ENCODE assay signal across 27 cellular contexts in the genomic region with DNA sequence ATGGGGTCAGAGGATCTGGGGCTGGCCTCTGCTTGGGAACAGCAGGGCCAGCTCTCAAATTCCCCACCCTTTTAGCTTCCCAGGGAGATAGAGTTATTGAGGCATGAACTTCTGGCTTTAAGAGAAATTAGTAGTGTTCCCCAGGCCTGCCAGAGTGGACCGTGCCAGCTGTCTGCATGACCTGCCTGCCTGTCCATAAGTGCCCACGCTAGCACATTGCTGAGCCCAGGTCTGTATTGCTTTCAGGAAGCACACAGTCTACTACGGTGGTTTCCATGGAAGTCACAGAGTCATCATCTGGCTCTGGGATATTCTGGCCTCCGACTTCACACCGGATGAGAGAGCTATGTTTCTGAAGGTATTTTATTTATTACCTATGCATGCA. TPM values are rescaled to one million over a fixed set of nuclear protein-coding genes. Genes with fewer than 3 reads are reported as not detected.
DNase-seq lines count a peak whose midpoint lies in the region; ATAC-seq and TF ChIP-seq lines count a peak whose summit lies in the region.
"Had no signal": no experiment of that assay in that cellular context is flagged by ENCODE, and none has a peak within 500 bp of the region (broad histone marks: within the 10 kb centered on the region; RNA-seq: fewer than 3 reads in every experiment).

No MANE protein-coding gene starts in this region.

- H3K79me2 ChIP-seq in hepatocyte: no peaks in the 10 kb centered on the region
- H3K79me2 ChIP-seq: parathyroid adenoma had no signal

- H3K4me2 ChIP-seq in hepatocyte: no peak overlapping the region
- H3K4me2 ChIP-seq: A549 had no signal

- no peak overlapping the region for H2AFZ ChIP-seq in hepatocyte
- H2AFZ ChIP-seq: parathyroid adenoma had no signal

- H3K27me3 Mint-ChIP-seq in natural killer cell treated with Interleukin-12 subunit alpha and Interleukin-12 subunit beta and Interleukin-15 and Interleukin-18, amount 100 ng/mL, for 72 hours: no peaks in the 10 kb centered on the region
- H3K27me3 Mint-ChIP-seq in natural killer cell (ENCODE audit: low read depth in 2 of 2) (no peaks in the 10 kb centered on the region), nephron (ENCODE audit: low read depth) (no peaks in the 10 kb centered on the region), immature natural killer cell (ENCODE audit: low read depth in 3 of 3) (no peaks in the 10 kb centered on the region)
- no peaks in the 10 kb centered on the region for H3K27me3 Mint-ChIP-seq in stimulated activated naive CD8-positive, alpha-beta T cell treated with anti-CD3 and anti-CD28 coated beads, Interleukin-15, amount 100 ng/mL, for 72 hours
- H3K27me3 Mint-ChIP-seq: activated B cell treated with CpG ODN at 0.5 μM for 24 hours; activated naive CD8-positive, alpha-beta T cell; activated T-helper 17 cell treated with anti-CD3 and anti-CD28 coated beads, Interleukin-2, amount 50 U/mL, for 72 hours had no signal

- peak overlapping the region; percentile 33 for H3K27ac ChIP-seq in hepatocyte
- H3K27ac ChIP-seq in aorta (ENCODE audit: low read depth in 1 of 2, low read length in 2 of 2): no peak overlapping the region
- H3K27ac ChIP-seq: A549, heart right ventricle, parathyroid adenoma, vagina had no signal

- intact Hi-C loops in natural killer cell (cut with micrococcal nuclease) (no loop called here), aorta (cut with DNase I) (no loop called here)

- H3K36me3 Mint-ChIP-seq in natural killer cell treated with Interleukin-12 subunit alpha and Interleukin-12 subunit beta and Interleukin-15 and Interleukin-18, amount 100 ng/mL, for 72 hours: no peaks in the 10 kb centered on the region
- peaks cover 8% of the 10 kb centered on the region for H3K36me3 Mint-ChIP-seq in natural killer cell
- H3K36me3 Mint-ChIP-seq in nephron (ENCODE audit: low read depth): peaks cover 44% of the 10 kb centered on the region
- peaks cover 15 to 48% (median 20%) of the 10 kb centered on the region in 3 donors for H3K36me3 Mint-ChIP-seq in immature natural killer cell
- H3K36me3 Mint-ChIP-seq: activated naive CD8-positive, alpha-beta T cell had no signal

- H3K9me3 ChIP-seq in hepatocyte (ENCODE audit: low read depth): no peaks in the 10 kb centered on the region
- no peaks in the 10 kb centered on the region for H3K9me3 ChIP-seq in aorta (ENCODE audit: control insufficient read depth, low read length)
- H3K9me3 ChIP-seq: A549, heart right ventricle, MG63, sigmoid colon, vagina had no signal

- H3K9me3 Mint-ChIP-seq in natural killer cell treated with Interleukin-12 subunit alpha and Interleukin-12 subunit beta and Interleukin-15 and Interleukin-18, amount 100 ng/mL, for 72 hours: no peaks in the 10 kb centered on the region
- H3K9me3 Mint-ChIP-seq in natural killer cell (no peaks in the 10 kb centered on the region), nephron (no peaks in the 10 kb centered on the region), immature natural killer cell (no peaks in the 10 kb centered on the region)
- H3K9me3 Mint-ChIP-seq in stimulated activated naive CD8-positive, alpha-beta T cell treated with anti-CD3 and anti-CD28 coated beads, Interleukin-15, amount 100 ng/mL, for 72 hours: no peaks in the 10 kb centered on the region
- H3K9me3 Mint-ChIP-seq: activated B cell treated with CpG ODN at 0.5 μM for 24 hours; activated T-helper 17 cell treated with anti-CD3 and anti-CD28 coated beads, Interleukin-2, amount 50 U/mL, for 72 hours; CD8-positive, alpha-beta T cell had no signal

- H3K4me1 Mint-ChIP-seq in natural killer cell treated with Interleukin-12 subunit alpha and Interleukin-12 subunit beta and Interleukin-15 and Interleukin-18, amount 100 ng/mL, for 72 hours (ENCODE audit: low read depth in 2 of 2): no peaks in the 10 kb centered on the region
- H3K4me1 Mint-ChIP-seq in natural killer cell (no peaks in the 10 kb centered on the region), nephron (peaks cover 47% of the 10 kb centered on the region), immature natural killer cell (no peaks in the 10 kb centered on the region)
- H3K4me1 Mint-ChIP-seq in stimulated activated naive CD8-positive, alpha-beta T cell treated with anti-CD3 and anti-CD28 coated beads, Interleukin-15, amount 100 ng/mL, for 72 hours: no peaks in the 10 kb centered on the region
- H3K4me1 Mint-ChIP-seq: activated B cell treated with CpG ODN at 0.5 μM for 24 hours; activated T-helper 17 cell treated with anti-CD3 and anti-CD28 coated beads, Interleukin-2, amount 50 U/mL, for 72 hours had no signal

- ATAC-seq in natural killer cell treated with Interleukin-12 subunit alpha and Interleukin-12 subunit beta and Interleukin-15 and Interleukin-18, amount 100 ng/mL, for 72 hours: no peak
- ATAC-seq in natural killer cell: no peak
- ATAC-seq in aorta (ENCODE audit: low FRiP score): no peak
- ATAC-seq in stimulated activated naive CD8-positive, alpha-beta T cell treated with anti-CD3 and anti-CD28 coated beads, Interleukin-15, amount 100 ng/mL, for 72 hours: no peak
- ATAC-seq: A549; activated T-helper 17 cell treated with anti-CD3 and anti-CD28 coated beads, Interleukin-2, amount 50 U/mL, for 72 hours; CD8-positive, alpha-beta T cell; K562 had no signal

- DNase-seq in natural killer cell treated with Interleukin-12 subunit alpha and Interleukin-12 subunit beta and Interleukin-15 and Interleukin-18, amount 100 ng/mL, for 72 hours (ENCODE audit: low spot score): peak; percentile 8
- DNase-seq in natural killer cell (no peak), hepatocyte (ENCODE audit: low spot score) (no peak), aorta (peak; percentile 28 to 53), immature natural killer cell (no peak)
- no peak for DNase-seq in stimulated activated naive CD8-positive, alpha-beta T cell treated with anti-CD3 and anti-CD28 coated beads, Interleukin-15, amount 100 ng/mL, for 72 hours
- no peak for DNase-seq in activated CD4-positive, alpha-beta T cell treated with anti-CD3 and anti-CD28 coated beads, Interleukin-2, amount 50 U/mL, for 48 hours
- DNase-seq: activated B cell treated with CpG ODN at 0.5 μM for 24 hours; activated CD8-positive, alpha-beta memory T cell treated with anti-CD3 and anti-CD28 coated beads, Interleukin-2, amount 50 U/mL, for 4 hours; CD8-positive, alpha-beta T cell; DMS 273 treated with DMSO at 0.1 percent for 48 hours; effector CD4-positive, alpha-beta T cell; heart right ventricle; MG63; NCI-H2029 treated with DMSO at 0.1 percent for 48 hours; NCI-H226; OCI-M1; sigmoid colon; T1000 had no signal

- peaks cover 3% of the 10 kb centered on the region for H3K4me1 ChIP-seq in hepatocyte (ENCODE audit: insufficient read depth)
- H3K4me1 ChIP-seq in aorta (ENCODE audit: control insufficient read depth in 1 of 2, insufficient read depth in 2 of 2, low read length in 2 of 2): no peaks in the 10 kb centered on the region
- H3K4me1 ChIP-seq: A549, parathyroid adenoma, vagina had no signal

- no peaks in the 10 kb centered on the region for H3K27me3 ChIP-seq in hepatocyte
- no peaks in the 10 kb centered on the region for H3K27me3 ChIP-seq in aorta (ENCODE audit: control insufficient read depth in 1 of 2, insufficient read depth in 2 of 2, low read length in 1 of 2)
- H3K27me3 ChIP-seq: heart right ventricle, MG63, sigmoid colon, vagina had no signal

- no peaks in the 10 kb centered on the region for H3K9me2 ChIP-seq in hepatocyte (replicated peaks; ENCODE audit: insufficient read depth)

- WGBS in hepatocyte (ENCODE audit: low lambda C conversion rate, missing lambda C conversion rate): 58% methylated on average over 5 of the region's 5 CpGs
- 74 to 78% methylated on average over 5 of the region's 5 CpGs for WGBS in aorta, 2 donors

- H3K4me3 ChIP-seq in hepatocyte (no peak overlapping the region), aorta (ENCODE audit: low read length in 2 of 2) (no peak overlapping the region)
- H3K4me3 ChIP-seq: A549, heart right ventricle, K562, lung, MG63, sigmoid colon, vagina had no signal

- H3K4me3 Mint-ChIP-seq in natural killer cell treated with Interleukin-12 subunit alpha and Interleukin-12 subunit beta and Interleukin-15 and Interleukin-18, amount 100 ng/mL, for 72 hours: no peak overlapping the region
- H3K4me3 Mint-ChIP-seq in natural killer cell (no peak overlapping the region), nephron (peak overlapping the region; percentile 41 to 86 (median 70)), immature natural killer cell (no peak overlapping the region)
- no peak overlapping the region for H3K4me3 Mint-ChIP-seq in stimulated activated naive CD8-positive, alpha-beta T cell treated with anti-CD3 and anti-CD28 coated beads, Interleukin-15, amount 100 ng/mL, for 72 hours
- H3K4me3 Mint-ChIP-seq: activated B cell treated with CpG ODN at 0.5 μM for 24 hours; activated naive CD8-positive, alpha-beta T cell; activated T-helper 17 cell treated with anti-CD3 and anti-CD28 coated beads, Interleukin-2, amount 50 U/mL, for 72 hours; CD8-positive, alpha-beta T cell had no signal

- H3K27ac Mint-ChIP-seq in natural killer cell treated with Interleukin-12 subunit alpha and Interleukin-12 subunit beta and Interleukin-15 and Interleukin-18, amount 100 ng/mL, for 72 hours: no peak overlapping the region
- H3K27ac Mint-ChIP-seq in natural killer cell (no peak overlapping the region), nephron (peak overlapping the region; percentile 78 to 89 (median 83)), immature natural killer cell (peak overlapping the region in 1 of 6 donors; percentile 30)
- peak overlapping the region in 1 of 2 donors; percentile 35 for H3K27ac Mint-ChIP-seq in stimulated activated naive CD8-positive, alpha-beta T cell treated with anti-CD3 and anti-CD28 coated beads, Interleukin-15, amount 100 ng/mL, for 72 hours
- H3K27ac Mint-ChIP-seq: activated B cell treated with CpG ODN at 0.5 μM for 24 hours; activated naive CD8-positive, alpha-beta T cell; activated T-helper 17 cell treated with anti-CD3 and anti-CD28 coated beads, Interleukin-2, amount 50 U/mL, for 72 hours; CD8-positive, alpha-beta T cell had no signal

- H3K36me3 ChIP-seq in hepatocyte (replicated peaks; ENCODE audit: insufficient read depth, low read depth): no peaks in the 10 kb centered on the region
- H3K36me3 ChIP-seq in aorta (ENCODE audit: control insufficient read depth in 1 of 2, insufficient read depth in 2 of 2, low read length in 1 of 2): peaks cover 0 to 17% of the 10 kb centered on the region in 2 donors

- H4K20me1 ChIP-seq in hepatocyte (ENCODE audit: insufficient read depth, poor library complexity, severe bottlenecking): no peaks in the 10 kb centered on the region

- TF ChIP-seq CTCF in natural killer cell (IDR thresholded peaks at IDR 0.05): no peak
- TF ChIP-seq CTCF in hepatocyte (IDR thresholded peaks at IDR 0.05; ENCODE audit: poor library complexity): no peak
- no peak for TF ChIP-seq CTCF in nephron (IDR thresholded peaks at IDR 0.05; ENCODE audit: unreplicated experiment in 3 of 3)

RNA-seq across cellular contexts. Expression of gene MMAB, which starts 43.0 kb away (rescaled TPM):
- 10 to 100 TPM; 36.4 to 40.2 TPM for total RNA-seq in natural killer cell treated with Interleukin-12 subunit alpha and Interleukin-12 subunit beta and Interleukin-15 and Interleukin-18, amount 100 ng/mL, for 72 hours
- 10 to 100 TPM; 17.1 to 18.3 (median 17.6) TPM for total RNA-seq in natural killer cell
- total RNA-seq in hepatocyte: 46.6 and 66.6 TPM in 2 replicates
- 80.6 and 80.8 TPM in 2 replicates for polyA plus RNA-seq in hepatocyte
- 10 to 100 TPM; 17.8 to 26.4 TPM for total RNA-seq in aorta
- 10 to 100 TPM; 30.9 to 32.8 TPM for polyA plus RNA-seq in aorta
- polyA plus RNA-seq in immature natural killer cell: 10 to 100 TPM; 25.6 to 61.6 (median 59.0) TPM

RNA-seq across cellular contexts. Expression of gene MVK, which starts 43.3 kb away (rescaled TPM):
- 10 to 100 TPM; 23.1 to 27.5 TPM for total RNA-seq in natural killer cell treated with Interleukin-12 subunit alpha and Interleukin-12 subunit beta and Interleukin-15 and Interleukin-18, amount 100 ng/mL, for 72 hours
- total RNA-seq in natural killer cell (10 to 100 TPM in 2 of 3 donors, 1 to 10 TPM in 1; 9.4 to 16.6 (median 16.2) TPM), hepatocyte (32.8 and 34.3 TPM in 2 replicates), aorta (10 to 100 TPM in 1 of 2 donors, 1 to 10 TPM in 1; 8.5 to 12.4 TPM)
- polyA plus RNA-seq in hepatocyte (16.0 and 18.3 TPM in 2 replicates), aorta (10 to 100 TPM; 12.6 to 14.3 TPM), immature natural killer cell (1 to 10 TPM; 3.4 to 4.9 (median 4.2) TPM)

RNA-seq across cellular contexts. Expression of gene UBE3B, which starts 52.9 kb away (rescaled TPM):
- 10 to 100 TPM; 38.9 to 39.2 TPM for total RNA-seq in natural killer cell treated with Interleukin-12 subunit alpha and Interleukin-12 subunit beta and Interleukin-15 and Interleukin-18, amount 100 ng/mL, for 72 hours
- 10 to 100 TPM; 32.2 to 46.7 (median 39.5) TPM for total RNA-seq in natural killer cell
- 30.5 and 35.5 TPM in 2 replicates for total RNA-seq in hepatocyte
- 20.1 and 22.7 TPM in 2 replicates for polyA plus RNA-seq in hepatocyte
- 10 to 100 TPM; 36.2 to 40.2 TPM for total RNA-seq in aorta
- polyA plus RNA-seq in aorta: 10 to 100 TPM; 12.9 to 15.8 TPM
- 10 to 100 TPM; 25.3 to 41.2 (median 34.2) TPM for polyA plus RNA-seq in immature natural killer cell

RNA-seq across cellular contexts. Expression of gene KCTD10, which starts 53.2 kb away (rescaled TPM):
- total RNA-seq in natural killer cell treated with Interleukin-12 subunit alpha and Interleukin-12 subunit beta and Interleukin-15 and Interleukin-18, amount 100 ng/mL, for 72 hours: 10 to 100 TPM; 49.9 to 92.0 TPM
- 100 to 1,000 TPM in 1 of 3 donors, 10 to 100 TPM in 2; 76.0 to 141 (median 79.0) TPM for total RNA-seq in natural killer cell
- total RNA-seq in hepatocyte: 29.7 and 37.0 TPM in 2 replicates
- polyA plus RNA-seq in hepatocyte: 29.4 and 38.9 TPM in 2 replicates
- total RNA-seq in aorta: 100 to 1,000 TPM; 157 to 199 TPM
- 100 to 1,000 TPM in 1 of 2 donors, 10 to 100 TPM in 1; 79.7 to 172 TPM for polyA plus RNA-seq in aorta
- 100 to 1,000 TPM in 2 of 3 donors, 10 to 100 TPM in 1; 59.7 to 204 (median 127) TPM for polyA plus RNA-seq in immature natural killer cell

Comparison
In these comparisons a context has a peak if more than half of its experiments do, and no peak if none do; other contexts are left out.
1. DNase-seq: peak in natural killer cell treated with Interleukin-12 subunit alpha and Interleukin-12 subunit beta and Interleukin-15 and Interleukin-18, amount 100 ng/mL, for 72 hours (single experiment) and aorta (2 of 2); none in natural killer cell (single experiment), hepatocyte (single experiment), stimulated activated naive CD8-positive, alpha-beta T cell treated with anti-CD3 and anti-CD28 coated beads, Interleukin-15, amount 100 ng/mL, for 72 hours (0 of 2), immature natural killer cell (0 of 3) and activated CD4-positive, alpha-beta T cell treated with anti-CD3 and anti-CD28 coated beads, Interleukin-2, amount 50 U/mL, for 48 hours (0 of 2).
2. H3K27ac Mint-ChIP-seq: peak in nephron (3 of 3); none in natural killer cell treated with Interleukin-12 subunit alpha and Interleukin-12 subunit beta and Interleukin-15 and Interleukin-18, amount 100 ng/mL, for 72 hours (0 of 2) and natural killer cell (0 of 2).
3. H3K4me3 Mint-ChIP-seq: peak in nephron (3 of 3); none in natural killer cell treated with Interleukin-12 subunit alpha and Interleukin-12 subunit beta and Interleukin-15 and Interleukin-18, amount 100 ng/mL, for 72 hours (single experiment), natural killer cell (single experiment), stimulated activated naive CD8-positive, alpha-beta T cell treated with anti-CD3 and anti-CD28 coated beads, Interleukin-15, amount 100 ng/mL, for 72 hours (0 of 2) and immature natural killer cell (0 of 5).